Comparison of ENCODE assay signal across 14 cellular contexts in genomic region chr15:31343831-31344230, GRCh38. TPM values are rescaled to one million over a fixed set of nuclear protein-coding genes. Genes with fewer than 3 reads are reported as not detected.
A peak's percentile ranks its signal among the peaks of the same experiment; 100 is the strongest.
DNase-seq lines count a peak whose midpoint lies in the region; ATAC-seq and TF ChIP-seq lines count a peak whose summit lies in the region.
"Had no signal": no experiment of that assay in that cellular context is flagged by ENCODE, and none has a peak within 500 bp of the region (broad histone marks: within the 10 kb centered on the region; RNA-seq: fewer than 3 reads in every experiment).

No MANE protein-coding gene starts in this region.

- TF ChIP-seq CTCF in WTC11 (IDR thresholded peaks at IDR 0.05) (no peak), GM20000 (IDR thresholded peaks at IDR 0.05; ENCODE audit: extremely low read depth, missing control alignments) (no peak)

- DNase-seq in activated CD4-positive, alpha-beta T cell treated with anti-CD3 and anti-CD28 coated beads for 36 hours = no peak
- DNase-seq in activated CD4-positive, alpha-beta T cell treated with anti-CD3 and anti-CD28 coated beads for 48 hours = no peak
- no peak for DNase-seq in activated CD8-positive, alpha-beta T cell treated with anti-CD3 and anti-CD28 coated beads, Interleukin-2, amount 10 ng/mL, durations not matched to agents 7 days and 5 days
- DNase-seq in left colon (no peak), substantia nigra (lab: John Stamatoyannopoulos, UW) (no peak), activated gamma-delta T cell (lab: John Stamatoyannopoulos, UW) (no peak), WTC11 (ENCODE audit: low spot score) (no peak), GM20000 (ENCODE audit: low spot score) (no peak)
- DNase-seq: activated CD4-positive, CD25-positive, alpha-beta regulatory T cell treated with anti-CD3 and anti-CD28 coated beads, Interleukin-2, amount 50 U/mL, for 72 hours; anterior cingulate cortex; KBM-7; NCI-H2171 had no signal

- peak overlapping the region; percentile 12 for H3K4me3 Mint-ChIP-seq in activated CD4-positive, alpha-beta T cell treated with anti-CD3 and anti-CD28 coated beads for 36 hours
- H3K4me3 Mint-ChIP-seq in activated CD8-positive, alpha-beta T cell treated with anti-CD3 and anti-CD28 coated beads, Interleukin-2, amount 10 ng/mL, durations not matched to agents 7 days and 5 days = peak overlapping the region; percentile 95
- H3K4me3 Mint-ChIP-seq in WTC11 = no peak overlapping the region
- H3K4me3 Mint-ChIP-seq: nephron had no signal

- peaks cover 30% of the 10 kb centered on the region for H3K36me3 Mint-ChIP-seq in activated CD4-positive, alpha-beta T cell treated with anti-CD3 and anti-CD28 coated beads for 36 hours (ENCODE audit: low read depth)
- peaks cover 64% of the 10 kb centered on the region for H3K36me3 Mint-ChIP-seq in activated CD8-positive, alpha-beta T cell treated with anti-CD3 and anti-CD28 coated beads, Interleukin-2, amount 10 ng/mL, durations not matched to agents 7 days and 5 days (ENCODE audit: low read depth)
- no peaks in the 10 kb centered on the region for H3K36me3 Mint-ChIP-seq in WTC11

- POLR2A ChIA-PET in activated CD4-positive, alpha-beta T cell treated with anti-CD3 and anti-CD28 coated beads for 36 hours (lab: Charles Lee) = interaction anchor here (1.9 kb wide), 1 partner anchor 91 kb away, joined by 6 read pairs; no protein-coding TSS in a partner anchor
- POLR2A ChIA-PET in activated CD8-positive, alpha-beta T cell treated with anti-CD3 and anti-CD28 coated beads, Interleukin-2, amount 10 ng/mL, durations not matched to agents 7 days and 5 days (lab: Charles Lee) = interaction anchor here (0.9 to 2.2 kb wide), 4 partner anchors 16 to 24 kb away, joined by 3 to 8 read pairs (median 6); partner anchors contain the start of gene KLF13
- POLR2A ChIA-PET in WTC11 (lab: Charles Lee) = no interaction called here

- intact Hi-C loops in activated CD4-positive, alpha-beta T cell treated with anti-CD3 and anti-CD28 coated beads for 36 hours (cut with DNase I, micrococcal nuclease) = no loop called here
- intact Hi-C loops in left colon (cut with DNase I, micrococcal nuclease) = no loop called here

- H3K27ac Mint-ChIP-seq in activated CD4-positive, alpha-beta T cell treated with anti-CD3 and anti-CD28 coated beads for 36 hours = peak overlapping the region; percentile 97
- peak overlapping the region; percentile 97 for H3K27ac Mint-ChIP-seq in activated CD8-positive, alpha-beta T cell treated with anti-CD3 and anti-CD28 coated beads, Interleukin-2, amount 10 ng/mL, durations not matched to agents 7 days and 5 days
- no peak overlapping the region for H3K27ac Mint-ChIP-seq in WTC11
- H3K27ac Mint-ChIP-seq: nephron had no signal

- no peaks in the 10 kb centered on the region for H3K27me3 Mint-ChIP-seq in activated CD4-positive, alpha-beta T cell treated with anti-CD3 and anti-CD28 coated beads for 36 hours
- H3K27me3 Mint-ChIP-seq in activated CD8-positive, alpha-beta T cell treated with anti-CD3 and anti-CD28 coated beads, Interleukin-2, amount 10 ng/mL, durations not matched to agents 7 days and 5 days (ENCODE audit: low read depth) = no peaks in the 10 kb centered on the region
- H3K27me3 Mint-ChIP-seq in WTC11 (ENCODE audit: low read depth) = no peaks in the 10 kb centered on the region

- no peak for ATAC-seq in activated CD4-positive, alpha-beta T cell treated with anti-CD3 and anti-CD28 coated beads for 36 hours
- ATAC-seq in activated CD8-positive, alpha-beta T cell treated with anti-CD3 and anti-CD28 coated beads, Interleukin-2, amount 10 ng/mL, durations not matched to agents 7 days and 5 days = no peak
- ATAC-seq in left colon = peak; percentile 23
- no peak for ATAC-seq in WTC11
- ATAC-seq: A549 had no signal

- CTCF ChIA-PET in activated CD4-positive, alpha-beta T cell treated with anti-CD3 and anti-CD28 coated beads for 36 hours (lab: Charles Lee) = interaction anchor here (1.1 to 3.3 kb wide), 3 partner anchors 8 to 48 kb away, joined by 3 to 13 read pairs (median 4); no protein-coding TSS in a partner anchor
- CTCF ChIA-PET in activated CD8-positive, alpha-beta T cell treated with anti-CD3 and anti-CD28 coated beads, Interleukin-2, amount 10 ng/mL, durations not matched to agents 7 days and 5 days (lab: Charles Lee) = interaction anchor here (1.1 to 15.0 kb wide), 4 partner anchors 10 to 20 kb away, joined by 3 to 211 read pairs (median 25); no protein-coding TSS in a partner anchor
- CTCF ChIA-PET in WTC11 (lab: Charles Lee) = interaction anchor here (1.5 kb wide), 1 partner anchor 22 kb away, joined by 9 read pairs; no protein-coding TSS in a partner anchor

- H3K4me1 Mint-ChIP-seq in activated CD4-positive, alpha-beta T cell treated with anti-CD3 and anti-CD28 coated beads for 36 hours = peaks cover 97% of the 10 kb centered on the region
- H3K4me1 Mint-ChIP-seq in activated CD8-positive, alpha-beta T cell treated with anti-CD3 and anti-CD28 coated beads, Interleukin-2, amount 10 ng/mL, durations not matched to agents 7 days and 5 days (ENCODE audit: low read depth) = peaks cover 98% of the 10 kb centered on the region
- H3K4me1 Mint-ChIP-seq in WTC11 = peaks cover 47% of the 10 kb centered on the region

- peak overlapping the region; percentile 62 for H3K27ac ChIP-seq in substantia nigra (ENCODE audit: low read depth, low read length, poor library complexity, severe bottlenecking)
- H3K27ac ChIP-seq: A549 had no signal

- no peaks in the 10 kb centered on the region for H3K9me3 Mint-ChIP-seq in activated CD4-positive, alpha-beta T cell treated with anti-CD3 and anti-CD28 coated beads for 36 hours (ENCODE audit: low read depth)
- no peaks in the 10 kb centered on the region for H3K9me3 Mint-ChIP-seq in activated CD8-positive, alpha-beta T cell treated with anti-CD3 and anti-CD28 coated beads, Interleukin-2, amount 10 ng/mL, durations not matched to agents 7 days and 5 days (ENCODE audit: insufficient read depth)
- H3K9me3 Mint-ChIP-seq in WTC11 = no peaks in the 10 kb centered on the region
- H3K9me3 Mint-ChIP-seq: nephron had no signal

TF ChIP-seq in WTC11, 78 proteins besides CTCF, POLR2A, EP300 and RAD21 (continues in another document):
- TF ChIP-seq MXD4 (CRISPR knock-in tag; IDR thresholded peaks at IDR 0.05; ENCODE audit: borderline replicate concordance) (no peak), FOXK1 (CRISPR knock-in tag; IDR thresholded peaks at IDR 0.05) (no peak), CREM (CRISPR knock-in tag; IDR thresholded peaks at IDR 0.05) (no peak), ATF6 (CRISPR knock-in tag; IDR thresholded peaks at IDR 0.05) (no peak), RELA (CRISPR knock-in tag; IDR thresholded peaks at IDR 0.05; ENCODE audit: borderline replicate concordance) (no peak), MYBL2 (CRISPR knock-in tag; IDR thresholded peaks at IDR 0.05) (no peak), FOXP1 (CRISPR knock-in tag; IDR thresholded peaks at IDR 0.05; ENCODE audit: borderline replicate concordance) (no peak)
- TF ChIP-seq, protein P1, sequence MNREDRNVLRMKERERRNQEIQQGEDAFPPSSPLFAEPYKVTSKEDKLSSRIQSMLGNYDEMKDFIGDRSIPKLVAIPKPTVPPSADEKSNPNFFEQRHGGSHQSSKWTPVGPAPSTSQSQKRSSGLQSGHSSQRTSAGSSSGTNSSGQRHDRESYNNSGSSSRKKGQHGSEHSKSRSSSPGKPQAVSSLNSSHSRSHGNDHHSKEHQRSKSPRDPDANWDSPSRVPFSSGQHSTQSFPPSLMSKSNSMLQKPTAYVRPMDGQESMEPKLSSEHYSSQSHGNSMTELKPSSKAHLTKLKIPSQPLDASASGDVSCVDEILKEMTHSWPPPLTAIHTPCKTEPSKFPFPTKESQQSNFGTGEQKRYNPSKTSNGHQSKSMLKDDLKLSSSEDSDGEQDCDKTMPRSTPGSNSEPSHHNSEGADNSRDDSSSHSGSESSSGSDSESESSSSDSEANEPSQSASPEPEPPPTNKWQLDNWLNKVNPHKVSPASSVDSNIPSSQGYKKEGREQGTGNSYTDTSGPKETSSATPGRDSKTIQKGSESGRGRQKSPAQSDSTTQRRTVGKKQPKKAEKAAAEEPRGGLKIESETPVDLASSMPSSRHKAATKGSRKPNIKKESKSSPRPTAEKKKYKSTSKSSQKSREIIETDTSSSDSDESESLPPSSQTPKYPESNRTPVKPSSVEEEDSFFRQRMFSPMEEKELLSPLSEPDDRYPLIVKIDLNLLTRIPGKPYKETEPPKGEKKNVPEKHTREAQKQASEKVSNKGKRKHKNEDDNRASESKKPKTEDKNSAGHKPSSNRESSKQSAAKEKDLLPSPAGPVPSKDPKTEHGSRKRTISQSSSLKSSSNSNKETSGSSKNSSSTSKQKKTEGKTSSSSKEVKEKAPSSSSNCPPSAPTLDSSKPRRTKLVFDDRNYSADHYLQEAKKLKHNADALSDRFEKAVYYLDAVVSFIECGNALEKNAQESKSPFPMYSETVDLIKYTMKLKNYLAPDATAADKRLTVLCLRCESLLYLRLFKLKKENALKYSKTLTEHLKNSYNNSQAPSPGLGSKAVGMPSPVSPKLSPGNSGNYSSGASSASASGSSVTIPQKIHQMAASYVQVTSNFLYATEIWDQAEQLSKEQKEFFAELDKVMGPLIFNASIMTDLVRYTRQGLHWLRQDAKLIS (CRISPR knock-in tag; IDR thresholded peaks at IDR 0.05; ENCODE audit: borderline replicate concordance) = no peak
- TF ChIP-seq, protein P2, sequence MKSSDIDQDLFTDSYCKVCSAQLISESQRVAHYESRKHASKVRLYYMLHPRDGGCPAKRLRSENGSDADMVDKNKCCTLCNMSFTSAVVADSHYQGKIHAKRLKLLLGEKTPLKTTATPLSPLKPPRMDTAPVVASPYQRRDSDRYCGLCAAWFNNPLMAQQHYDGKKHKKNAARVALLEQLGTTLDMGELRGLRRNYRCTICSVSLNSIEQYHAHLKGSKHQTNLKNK (CRISPR knock-in tag; IDR thresholded peaks at IDR 0.05) = no peak

RNA-seq across cellular contexts. Expression of gene KLF13, which starts 17.2 kb away (rescaled TPM):
- 100 to 1,000 TPM; 147 to 212 TPM for total RNA-seq in activated CD4-positive, alpha-beta T cell treated with anti-CD3 and anti-CD28 coated beads for 36 hours
- 100 to 1,000 TPM; 214 to 215 TPM for total RNA-seq in activated CD8-positive, alpha-beta T cell treated with anti-CD3 and anti-CD28 coated beads, Interleukin-2, amount 10 ng/mL, durations not matched to agents 7 days and 5 days
- total RNA-seq in left colon (100 to 1,000 TPM in 1 of 2 donors, 10 to 100 TPM in 1; 36.8 to 103 TPM), WTC11 (2021) (36.9 to 38.1 TPM (median 37.2 TPM) in 3 replicates)
